In genomic region chr4:142850478-142850877, GRCh38 we compare ENCODE assay signal across 1 cellular context.
TF ChIP-seq lines count a peak whose summit lies in the region.

No MANE protein-coding gene starts in this region.

TF ChIP-seq in H1, 55 proteins besides CTCF, POLR2A, EP300 and RAD21:
- TF ChIP-seq ASH2L (IDR thresholded peaks at IDR 0.05; ENCODE audit: low read length) (no peak), TEAD4 (IDR thresholded peaks at IDR 0.05; ENCODE audit: low read depth, low read length) (peak; percentile 58)
